8 cellular contexts compared by ENCODE assay signal in the genomic region with DNA sequence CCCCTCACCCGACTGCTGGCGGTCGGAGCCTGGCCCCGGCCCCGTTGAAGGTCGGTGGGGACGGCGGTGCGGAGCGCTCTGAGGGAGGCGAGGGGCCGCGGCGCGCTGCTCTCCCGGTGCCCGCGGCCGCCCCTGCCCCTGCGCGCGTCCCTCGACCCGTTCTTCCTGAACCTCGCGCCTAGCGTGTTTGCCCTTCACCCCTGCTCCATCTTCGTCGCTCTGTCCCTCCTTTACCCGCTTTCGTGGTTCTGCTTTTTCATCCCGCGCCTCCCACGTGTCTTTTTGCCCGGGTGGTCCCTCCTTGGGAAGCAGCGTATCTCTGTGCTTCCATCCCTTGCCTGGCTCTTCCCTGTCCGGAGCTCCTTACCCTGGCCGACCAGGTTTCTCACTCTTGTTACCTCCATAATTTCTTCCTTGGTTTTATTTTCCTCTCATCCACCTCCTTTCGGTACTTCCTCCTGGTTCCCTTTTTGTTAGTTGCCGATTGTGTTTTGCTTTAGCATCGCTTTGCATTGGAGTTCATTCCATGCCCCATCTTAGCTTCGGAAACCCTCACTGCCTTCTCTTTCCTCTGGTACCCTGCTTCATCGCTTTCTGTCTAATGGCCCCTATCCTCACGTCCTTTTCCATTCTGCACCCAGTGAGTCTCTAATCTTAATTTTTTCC. TPM values are rescaled to one million over a fixed set of nuclear protein-coding genes. Genes with fewer than 3 reads are reported as not detected.
DNase-seq lines count a peak whose midpoint lies in the region; ATAC-seq and TF ChIP-seq lines count a peak whose summit lies in the region.

No MANE protein-coding gene starts in this region.

- intact Hi-C loops in left cardiac atrium (cut with DNase I) = no loop called here

- POLR2A ChIA-PET in activated naive CD8-positive, alpha-beta T cell treated with anti-CD3 and anti-CD28 coated beads, Interleukin-2, amount 10 ng/mL, durations not matched to agents 7 days and 5 days (lab: Charles Lee) = interaction anchor here (1.7 kb wide), 1 partner anchor 254 kb away, joined by 11 read pairs; a partner anchor contains a TSS

- DNase-seq in GF-D8 (lab: John Stamatoyannopoulos, UW) (peak; percentile 35), NCI-H1105 treated with DMSO at 0.1 percent for 48 hours (lab: John Stamatoyannopoulos, UW) (peak; percentile 54), left cardiac atrium (peak; percentile 36), pons (ENCODE audit: low spot score) (peak; percentile 43), ecto neural progenitor cell (ENCODE audit: low spot score) (no peak)
- DNase-seq in activated naive CD8-positive, alpha-beta T cell treated with anti-CD3 and anti-CD28 coated beads, Interleukin-2, amount 10 ng/mL, durations not matched to agents 7 days and 5 days = no peak

- peak overlapping the region; percentile 74 for H3K27ac ChIP-seq in 22Rv1

- ATAC-seq in HG02610 (IDR thresholded peaks at IDR 0.05; ENCODE audit: unreplicated experiment) (peak; percentile 15), left cardiac atrium (peak; percentile 48 to 71)
- ATAC-seq in activated naive CD8-positive, alpha-beta T cell treated with anti-CD3 and anti-CD28 coated beads, Interleukin-2, amount 10 ng/mL, durations not matched to agents 7 days and 5 days (ENCODE audit: low read depth) = peak; percentile 25

- H3K9me3 Mint-ChIP-seq in activated naive CD8-positive, alpha-beta T cell treated with anti-CD3 and anti-CD28 coated beads, Interleukin-2, amount 10 ng/mL, durations not matched to agents 7 days and 5 days = no peaks in the 10 kb centered on the region

- H3K4me1 Mint-ChIP-seq in activated naive CD8-positive, alpha-beta T cell treated with anti-CD3 and anti-CD28 coated beads, Interleukin-2, amount 10 ng/mL, durations not matched to agents 7 days and 5 days = peaks cover 16% of the 10 kb centered on the region

- no peaks in the 10 kb centered on the region for H3K27me3 Mint-ChIP-seq in activated naive CD8-positive, alpha-beta T cell treated with anti-CD3 and anti-CD28 coated beads, Interleukin-2, amount 10 ng/mL, durations not matched to agents 7 days and 5 days

- peak overlapping the region; percentile 88 for H3K27ac Mint-ChIP-seq in activated naive CD8-positive, alpha-beta T cell treated with anti-CD3 and anti-CD28 coated beads, Interleukin-2, amount 10 ng/mL, durations not matched to agents 7 days and 5 days

- H3K4me3 Mint-ChIP-seq in activated naive CD8-positive, alpha-beta T cell treated with anti-CD3 and anti-CD28 coated beads, Interleukin-2, amount 10 ng/mL, durations not matched to agents 7 days and 5 days = peak overlapping the region; percentile 93

- H3K36me3 Mint-ChIP-seq in activated naive CD8-positive, alpha-beta T cell treated with anti-CD3 and anti-CD28 coated beads, Interleukin-2, amount 10 ng/mL, durations not matched to agents 7 days and 5 days = peaks cover 2% of the 10 kb centered on the region

- TF ChIP-seq CTCF in 22Rv1 (IDR thresholded peaks at IDR 0.05) = no peak

RNA-seq across cellular contexts. Expression of a gene that starts 0.7 kb away (rescaled TPM):
- total RNA-seq in activated naive CD8-positive, alpha-beta T cell treated with anti-CD3 and anti-CD28 coated beads, Interleukin-2, amount 10 ng/mL, durations not matched to agents 7 days and 5 days = 1 to 10 TPM; 7.5 to 7.9 TPM
- total RNA-seq in left cardiac atrium = 10 to 100 TPM; 13.1 to 15.4 TPM

Comparison
In these comparisons a context has a peak if more than half of its experiments do, and no peak if none do; other contexts are left out.
1. DNase-seq: peak in GF-D8 (single experiment), NCI-H1105 treated with DMSO at 0.1 percent for 48 hours (single experiment), left cardiac atrium (single experiment) and pons (single experiment); none in activated naive CD8-positive, alpha-beta T cell treated with anti-CD3 and anti-CD28 coated beads, Interleukin-2, amount 10 ng/mL, durations not matched to agents 7 days and 5 days (single experiment) and ecto neural progenitor cell (single experiment).
2. Peak in every context shown above with its lines, with median percentiles within 50 percentile points of each other: ATAC-seq.